8 cellular contexts compared by ENCODE assay signal in genomic region chr13:94433055-94433947, GRCh38. TPM values are rescaled to one million over a fixed set of nuclear protein-coding genes. Genes with fewer than 3 reads are reported as not detected.
DNase-seq lines count a peak whose midpoint lies in the region; ATAC-seq and TF ChIP-seq lines count a peak whose summit lies in the region.

No MANE protein-coding gene starts in this region.

- H4K20me1 ChIP-seq in BLaER1 treated with 17β-estradiol and CSF1 and Interleukin-3, amounts not matched to agents 10 nM and 100 nM: no peaks in the 10 kb centered on the region

- no peak for TF ChIP-seq CTCF in colonic mucosa (IDR thresholded peaks at IDR 0.05)

- H3K4me3 Mint-ChIP-seq in stimulated activated memory B cell treated with anti-CD40 and anti-IgM and Interleukin-4, amounts not matched to agents 10 μg/mL and 1 μg/mL and 100 μg/mL, for 72 hours: no peak overlapping the region

- H3K4me2 ChIP-seq in BLaER1 treated with 17β-estradiol and CSF1 and Interleukin-3, amounts not matched to agents 10 nM and 100 nM: peak overlapping the region; percentile 53 to 85 (median 76)

- intact Hi-C loops in colonic mucosa (cut with DNase I): loop anchor here (10.0 kb wide), 1 partner anchor 112 kb away; no protein-coding TSS in a partner anchor

- H3K27me3 Mint-ChIP-seq in stimulated activated memory B cell treated with anti-CD40 and anti-IgM and Interleukin-4, amounts not matched to agents 10 μg/mL and 1 μg/mL and 100 μg/mL, for 72 hours: no peaks in the 10 kb centered on the region

- peak overlapping the region in 3 of 10 experiments; percentile 6 to 28 (median 6); a peak in 4 of 20 replicates for H3K4me3 ChIP-seq in BLaER1 treated with 17β-estradiol and CSF1 and Interleukin-3, amounts not matched to agents 10 nM and 100 nM
- H3K4me3 ChIP-seq in endocrine pancreas (ENCODE audit: control insufficient read depth, insufficient read depth, low read length) (peak overlapping the region; percentile 14), colonic mucosa (no peak overlapping the region)

- peak; percentile 67 for DNase-seq in NCI-H1092 (lab: John Stamatoyannopoulos, UW)
- no peak for DNase-seq in colonic mucosa
- no peak for DNase-seq in occipital lobe (lab: John Stamatoyannopoulos, UW)

- H3K4me1 Mint-ChIP-seq in stimulated activated memory B cell treated with anti-CD40 and anti-IgM and Interleukin-4, amounts not matched to agents 10 μg/mL and 1 μg/mL and 100 μg/mL, for 72 hours: peaks cover 9% of the 10 kb centered on the region

- H3K27me3 ChIP-seq in BLaER1 treated with 17β-estradiol and CSF1 and Interleukin-3, amounts not matched to agents 10 nM and 100 nM: no peaks in the 10 kb centered on the region
- no peaks in the 10 kb centered on the region for H3K27me3 ChIP-seq in endocrine pancreas (ENCODE audit: control insufficient read depth, insufficient read depth, low read length)
- H3K27me3 ChIP-seq in colonic mucosa: no peaks in the 10 kb centered on the region

- H3K36me3 Mint-ChIP-seq in stimulated activated memory B cell treated with anti-CD40 and anti-IgM and Interleukin-4, amounts not matched to agents 10 μg/mL and 1 μg/mL and 100 μg/mL, for 72 hours: no peaks in the 10 kb centered on the region

- H3K27ac Mint-ChIP-seq in stimulated activated memory B cell treated with anti-CD40 and anti-IgM and Interleukin-4, amounts not matched to agents 10 μg/mL and 1 μg/mL and 100 μg/mL, for 72 hours: no peak overlapping the region

- peak overlapping the region in 9 of 11 experiments; percentile 4 to 52 (median 19); a peak in 13 of 22 replicates for H3K9ac ChIP-seq in BLaER1 treated with 17β-estradiol and CSF1 and Interleukin-3, amounts not matched to agents 10 nM and 100 nM
- H3K9ac ChIP-seq in endocrine pancreas (ENCODE audit: control insufficient read depth, insufficient read depth, low read length) (no peak overlapping the region), colonic mucosa (ENCODE audit: low read depth in 2 of 2, low read length in 2 of 2) (no peak overlapping the region)

- ATAC-seq in GM21367 (IDR thresholded peaks at IDR 0.05; ENCODE audit: unreplicated experiment) (peak; percentile 46), HG02798 (IDR thresholded peaks at IDR 0.05; ENCODE audit: poor library complexity, unreplicated experiment) (no peak)
- peak; percentile 78 for ATAC-seq in stimulated activated memory B cell treated with anti-CD40 and anti-IgM and Interleukin-4, amounts not matched to agents 10 μg/mL and 1 μg/mL and 100 μg/mL, for 72 hours

- no peaks in the 10 kb centered on the region for H3K9me3 Mint-ChIP-seq in stimulated activated memory B cell treated with anti-CD40 and anti-IgM and Interleukin-4, amounts not matched to agents 10 μg/mL and 1 μg/mL and 100 μg/mL, for 72 hours

- peaks cover 19 to 39% (median 24%) of the 10 kb centered on the region in 10 experiments for H3K4me1 ChIP-seq in BLaER1 treated with 17β-estradiol and CSF1 and Interleukin-3, amounts not matched to agents 10 nM and 100 nM
- H3K4me1 ChIP-seq in endocrine pancreas (ENCODE audit: control insufficient read depth, insufficient read depth, low read length) (no peaks in the 10 kb centered on the region), colonic mucosa (no peaks in the 10 kb centered on the region)

- peak overlapping the region in 8 of 11 experiments; percentile 4 to 73 (median 62); a peak in 15 of 22 replicates for H3K27ac ChIP-seq in BLaER1 treated with 17β-estradiol and CSF1 and Interleukin-3, amounts not matched to agents 10 nM and 100 nM
- H3K27ac ChIP-seq in colonic mucosa: no peak overlapping the region

- H3K36me3 ChIP-seq in BLaER1 treated with 17β-estradiol and CSF1 and Interleukin-3, amounts not matched to agents 10 nM and 100 nM: no peaks in the 10 kb centered on the region
- H3K36me3 ChIP-seq in endocrine pancreas (ENCODE audit: control insufficient read depth, insufficient read depth, low read length) (no peaks in the 10 kb centered on the region), colonic mucosa (no peaks in the 10 kb centered on the region)

- peaks cover 0 to 8% (median 0%) of the 10 kb centered on the region in 11 experiments; a peak in 2 of 22 replicates for H3K9me3 ChIP-seq in BLaER1 treated with 17β-estradiol and CSF1 and Interleukin-3, amounts not matched to agents 10 nM and 100 nM (replicated peaks in 1 of 11)
- H3K9me3 ChIP-seq in endocrine pancreas (ENCODE audit: control insufficient read depth, low read length): no peaks in the 10 kb centered on the region
- no peaks in the 10 kb centered on the region for H3K9me3 ChIP-seq in colonic mucosa

RNA-seq across cellular contexts. Expression of gene DCT, which starts 46.2 kb away (rescaled TPM):
- under 1 TPM in 1 of 2 donors, not detected in 1; 0.11 TPM for total RNA-seq in colonic mucosa
- total RNA-seq in occipital lobe: 0.47 TPM

Comparison
In these comparisons a context has a peak if more than half of its experiments do, and no peak if none do; other contexts are left out.
1. H3K9ac ChIP-seq: peak in BLaER1 treated with 17β-estradiol and CSF1 and Interleukin-3, amounts not matched to agents 10 nM and 100 nM (9 of 11); none in endocrine pancreas (single experiment) and colonic mucosa (0 of 2).